ENCODE assay signal across 11 cellular contexts in genomic region chr20:1149812-1150211, GRCh38. TPM values are rescaled to one million over a fixed set of nuclear protein-coding genes. Genes with fewer than 3 reads are reported as not detected.
DNase-seq lines count a peak whose midpoint lies in the region; ATAC-seq, FAIRE-seq and TF ChIP-seq lines count a peak whose summit lies in the region.
"Not testable (repeated sequence)": the region's sequence is repeated elsewhere in the genome, so short reads cannot be mapped to it uniquely, and the experiment has no call there.
"Had no signal": no experiment of that assay in that cellular context is flagged by ENCODE, and none has a peak within 500 bp of the region (broad histone marks: within the 10 kb centered on the region; RNA-seq: fewer than 3 reads in every experiment).

No MANE protein-coding gene starts in this region.

- H3K4me1 ChIP-seq in H1 (replicated peaks in 1 of 4; ENCODE audit: control insufficient read depth in 3 of 4, insufficient read depth in 4 of 4, low read length in 3 of 4), result not testable (repeated sequence)

- H3K36me3 ChIP-seq in H1 (ENCODE audit: control insufficient read depth in 2 of 4, insufficient read depth in 4 of 4, low read length in 3 of 4), result peaks cover 0 to 18% (median 4%) of the 10 kb centered on the region in 4 experiments; a peak in 6 of 8 replicates

- not testable (repeated sequence) for H3K56ac ChIP-seq in H1 (replicated peaks; ENCODE audit: insufficient read length, low read depth, low read length)

- peak overlapping the region; percentile 57; the same call in 1 of the 2 replicates for H4K8ac ChIP-seq in H1 (ENCODE audit: extremely low read depth, insufficient read depth, low read length)

- not testable (repeated sequence) for H3K4me3 ChIP-seq in H1 (ENCODE audit: extremely low read depth in 1 of 4, insufficient read depth in 2 of 4, low read depth in 3 of 4, low read length in 4 of 4)

- peaks cover 23% of the 10 kb centered on the region for H3K4me1 Mint-ChIP-seq in activated CD4-positive, alpha-beta memory T cell treated with anti-CD3 and anti-CD28 coated beads, Interleukin-2, amount 10 ng/mL, durations not matched to agents 7 days and 5 days
- H3K4me1 Mint-ChIP-seq in activated T-cell treated with anti-CD3 and anti-CD28 coated beads, Interleukin-2, amount 50 U/mL, for 24 hours (ENCODE audit: low read depth), result peaks cover 24% of the 10 kb centered on the region
- peaks cover 34 to 53% of the 10 kb centered on the region in 2 donors for H3K4me1 Mint-ChIP-seq in natural killer cell

- POLR2A ChIA-PET in activated CD4-positive, alpha-beta memory T cell treated with anti-CD3 and anti-CD28 coated beads, Interleukin-2, amount 10 ng/mL, durations not matched to agents 7 days and 5 days (lab: Charles Lee), result interaction anchor here (0.9 to 1.6 kb wide), 4 partner anchors 16 to 244 kb away, joined by 3 to 4 read pairs (median 4); no protein-coding TSS in a partner anchor
- POLR2A ChIA-PET in H1 (lab: Charles Lee; ENCODE audit: partially characterized antibody), result interaction anchor here (0.6 kb wide), 1 partner anchor 148 kb away, joined by 3 read pairs; no protein-coding TSS in a partner anchor

- H3K79me2 ChIP-seq in H1 (ENCODE audit: control insufficient read depth in 1 of 2, insufficient read depth in 2 of 2, low read length in 2 of 2), result not testable (repeated sequence)

- TF ChIP-seq EP300 in H1 (IDR thresholded peaks at IDR 0.05; ENCODE audit: borderline replicate concordance in 1 of 2, low read depth in 2 of 2, low read length in 2 of 2), result not testable (repeated sequence)

- H3K23ac ChIP-seq in H1 (ENCODE audit: insufficient read length), result not testable (repeated sequence)

- peak overlapping the region; percentile 57 for H3K27ac Mint-ChIP-seq in activated CD4-positive, alpha-beta memory T cell treated with anti-CD3 and anti-CD28 coated beads, Interleukin-2, amount 10 ng/mL, durations not matched to agents 7 days and 5 days
- peak overlapping the region; percentile 74 for H3K27ac Mint-ChIP-seq in activated T-cell treated with anti-CD3 and anti-CD28 coated beads, Interleukin-2, amount 50 U/mL, for 24 hours
- H3K27ac Mint-ChIP-seq in natural killer cell, result peak overlapping the region in 1 of 2 donors; percentile 25

- not testable (repeated sequence) for H3K4me3 Mint-ChIP-seq in activated CD4-positive, alpha-beta memory T cell treated with anti-CD3 and anti-CD28 coated beads, Interleukin-2, amount 10 ng/mL, durations not matched to agents 7 days and 5 days; activated T-cell treated with anti-CD3 and anti-CD28 coated beads, Interleukin-2, amount 50 U/mL, for 24 hours; natural killer cell

- not testable (repeated sequence) for H4K5ac ChIP-seq in H1 (ENCODE audit: insufficient read length, low read depth, low read length)

- H3K79me1 ChIP-seq in H1 (ENCODE audit: low read depth, low read length), result not testable (repeated sequence)

- TF ChIP-seq POLR2A in GM12891 (IDR thresholded peaks at IDR 0.05; ENCODE audit: low read depth, low read length); H1 (IDR thresholded peaks at IDR 0.05; ENCODE audit: control extremely low read depth in 1 of 2, low read depth in 2 of 2, low read length in 2 of 2): not testable (repeated sequence)

- not testable (repeated sequence) for TF ChIP-seq RAD21 in H1 (IDR thresholded peaks at IDR 0.05 in 1 of 2, conservative IDR thresholded peaks at IDR 0.05 in 1 of 2; ENCODE audit: low read depth in 2 of 2, low read length in 2 of 2)

- H4K91ac ChIP-seq in H1 (replicated peaks; ENCODE audit: insufficient read length, low read length), result not testable (repeated sequence)

- H2BK20ac ChIP-seq in H1 (ENCODE audit: low read length), result not testable (repeated sequence)

- H2BK120ac ChIP-seq in H1 (replicated peaks; ENCODE audit: low read depth, low read length), result not testable (repeated sequence)

- peak; percentile 66 for FAIRE-seq in GM12891 (lab: Jason Lieb, UNC)
- FAIRE-seq in H1 (lab: Jason Lieb, UNC), result not testable (repeated sequence)
- peak; percentile 94 for FAIRE-seq in urothelium cell line (lab: Jason Lieb, UNC)

- not testable (repeated sequence) for H3K4me2 ChIP-seq in H1 (ENCODE audit: insufficient read depth in 1 of 2, low read depth in 2 of 2, low read length in 2 of 2)

- H4K20me1 ChIP-seq in H1 (replicated peaks in 1 of 2; ENCODE audit: control insufficient read depth in 1 of 2, insufficient read depth in 2 of 2, low read length in 2 of 2), result not testable (repeated sequence)

- not testable (repeated sequence) for DNase-seq in GM12891 (ENCODE audit: insufficient read length, low spot score); H1 (ENCODE audit: low read depth in 1 of 2, low spot score in 2 of 2); left lobe of liver (ENCODE audit: low spot score); natural killer cell; urothelium cell line (ENCODE audit: low spot score)
- DNase-seq in activated CD4-positive, alpha-beta memory T cell treated with anti-CD3 and anti-CD28 coated beads, Interleukin-2, amount 10 ng/mL, durations not matched to agents 7 days and 5 days, result peak; percentile 18
- DNase-seq in activated T-cell treated with anti-CD3 and anti-CD28 coated beads, Interleukin-2, amount 50 U/mL, for 24 hours, result peak; percentile 37
- DNase-seq in activated gamma-delta T cell treated with Interleukin-2 at 50 U/mL for 16 hours, result peak; percentile 7

- not testable (repeated sequence) for H3K14ac ChIP-seq in H1 (ENCODE audit: insufficient read length)

- H2AFZ ChIP-seq in H1 (ENCODE audit: low read length), result not testable (repeated sequence)

- 85% methylated on average over 2 of the region's 2 CpGs; no CpG with 5 or more reads in 1 of the 2 experiments for WGBS in H1 (ENCODE audit: extremely low coverage in 1 of 2, insufficient coverage in 1 of 2, insufficient read length in 1 of 2, insufficient replicate concordance in 2 of 2, low coverage in 1 of 2, low lambda C conversion rate in 2 of 2, missing lambda C conversion rate in 1 of 2), 2 experiments

- H2BK15ac ChIP-seq in H1 (ENCODE audit: low read length), result not testable (repeated sequence)

- not testable (repeated sequence) for H3K18ac ChIP-seq in H1 (ENCODE audit: extremely low read depth, low read length)

- TF ChIP-seq CTCF in H1 (IDR thresholded peaks at IDR 0.05; ENCODE audit: control extremely low read depth in 1 of 3, insufficient read depth in 1 of 3, low read depth in 1 of 3, low read length in 3 of 3); natural killer cell (IDR thresholded peaks at IDR 0.05): not testable (repeated sequence)

- H2BK5ac ChIP-seq in H1 (ENCODE audit: low read depth, low read length), result not testable (repeated sequence)

- not testable (repeated sequence) for H3K9me3 ChIP-seq in H1 (ENCODE audit: insufficient read depth in 2 of 2, low read depth in 1 of 2, low read length in 1 of 2)

- not testable (repeated sequence) for H2AK5ac ChIP-seq in H1 (ENCODE audit: low read depth, low read length)

- CTCF ChIA-PET in activated CD4-positive, alpha-beta memory T cell treated with anti-CD3 and anti-CD28 coated beads, Interleukin-2, amount 10 ng/mL, durations not matched to agents 7 days and 5 days (lab: Charles Lee), result interaction anchor here (1.0 kb wide), 1 partner anchor 41 kb away, joined by 4 read pairs; no protein-coding TSS in a partner anchor
- CTCF ChIA-PET in H1 (lab: Charles Lee; ENCODE audit: partially characterized antibody), result interaction anchor here (1.8 kb wide), 1 partner anchor 63 kb away, joined by 5 read pairs; no protein-coding TSS in a partner anchor

- not testable (repeated sequence) for H3K23me2 ChIP-seq in H1 (ENCODE audit: low read depth, low read length)

- intact Hi-C loops in natural killer cell (cut with micrococcal nuclease), result not testable (repeated sequence)

- H3K27me3 ChIP-seq in H1 (replicated peaks in 1 of 4; ENCODE audit: control insufficient read depth in 3 of 4, extremely low read depth in 1 of 4, insufficient read depth in 3 of 4, low read length in 3 of 4), result not testable (repeated sequence)

- H2BK12ac ChIP-seq in H1 (ENCODE audit: low read depth, low read length), result not testable (repeated sequence)

- not testable (repeated sequence) for H3K9ac ChIP-seq in H1 (replicated peaks in 1 of 4; ENCODE audit: extremely low read depth in 1 of 4, low read depth in 3 of 4, low read length in 3 of 4)

- ATAC-seq in left lobe of liver (peak; percentile 30), natural killer cell (peak in 2 of 3 donors; percentile 17 to 48)

- peaks cover 73% of the 10 kb centered on the region for H3K36me3 Mint-ChIP-seq in activated CD4-positive, alpha-beta memory T cell treated with anti-CD3 and anti-CD28 coated beads, Interleukin-2, amount 10 ng/mL, durations not matched to agents 7 days and 5 days (ENCODE audit: low read depth)
- H3K36me3 Mint-ChIP-seq in activated T-cell treated with anti-CD3 and anti-CD28 coated beads, Interleukin-2, amount 50 U/mL, for 24 hours (ENCODE audit: low read depth), result peaks cover 94% of the 10 kb centered on the region
- H3K36me3 Mint-ChIP-seq in natural killer cell, result not testable (repeated sequence)

- not testable (repeated sequence) for H3K27ac ChIP-seq in H1 (ENCODE audit: low read depth, low read length)

- H3K4ac ChIP-seq in H1 (replicated peaks; ENCODE audit: insufficient read length, low read depth, low read length), result not testable (repeated sequence)

- not testable (repeated sequence) for H3K9me3 Mint-ChIP-seq in activated CD4-positive, alpha-beta memory T cell treated with anti-CD3 and anti-CD28 coated beads, Interleukin-2, amount 10 ng/mL, durations not matched to agents 7 days and 5 days; activated T-cell treated with anti-CD3 and anti-CD28 coated beads, Interleukin-2, amount 50 U/mL, for 24 hours; natural killer cell

- H3K27me3 Mint-ChIP-seq in activated CD4-positive, alpha-beta memory T cell treated with anti-CD3 and anti-CD28 coated beads, Interleukin-2, amount 10 ng/mL, durations not matched to agents 7 days and 5 days; activated T-cell treated with anti-CD3 and anti-CD28 coated beads, Interleukin-2, amount 50 U/mL, for 24 hours; natural killer cell (ENCODE audit: low read depth in 2 of 2): not testable (repeated sequence)

RNA-seq across cellular contexts. Expression of gene PSMF1, which starts 31.4 kb away (rescaled TPM):
- polyA plus RNA-seq in GM12891 (2012; ENCODE audit: low read depth, missing spikeins), result 100 TPM
- total RNA-seq in activated CD4-positive, alpha-beta memory T cell treated with anti-CD3 and anti-CD28 coated beads, Interleukin-2, amount 10 ng/mL, durations not matched to agents 7 days and 5 days, result 100 to 1,000 TPM; 145 TPM
- 106 and 118 TPM in 2 replicates for total RNA-seq in H1 (2021; fragmentation: NEBNext Ultra II Directional; extraction: Animal tissue kit (Norgen Biotek cat#: 25700))
- 159 and 326 TPM in 2 replicates for polyA plus RNA-seq in H1 (2011; rRNA removed)
- polyA plus RNA-seq in H1 (2011; cell fraction: cytosol; rRNA removed), result 81.8 TPM
- polyA plus RNA-seq in H1 (2011; cell fraction: nucleus; rRNA removed), result 51.4 TPM
- polyA plus RNA-seq in H1 (2012, experiment 1 of 2), result 99.6 to 132 TPM (median 109 TPM) in 4 replicates
- polyA plus RNA-seq in H1 (2012, experiment 2 of 2), result 90.3 TPM
- 42.6 TPM for polyA plus RNA-seq in H1 (2013, experiment 1 of 2)
- 45.6 TPM for polyA plus RNA-seq in H1 (2013, experiment 2 of 2)
- 76.1 and 76.9 TPM in 2 replicates for polyA minus RNA-seq in H1 (2011; rRNA and poly(A)+ RNA removed)
- polyA minus RNA-seq in H1 (2011; cell fraction: cytosol; rRNA and poly(A)+ RNA removed), result 30.3 TPM
- 33.9 TPM for polyA minus RNA-seq in H1 (2011; cell fraction: nucleus; rRNA and poly(A)+ RNA removed)
- total RNA-seq in left lobe of liver (99.7 TPM), natural killer cell (100 to 1,000 TPM in 2 of 3 donors, 10 to 100 TPM in 1; 97.1 to 107 (median 101) TPM)

RNA-seq across cellular contexts. Expression of gene TMEM74B, which starts 35.0 kb away (rescaled TPM):
- polyA plus RNA-seq in GM12891 (2012; ENCODE audit: low read depth, missing spikeins), result 0.13 TPM
- total RNA-seq in activated CD4-positive, alpha-beta memory T cell treated with anti-CD3 and anti-CD28 coated beads, Interleukin-2, amount 10 ng/mL, durations not matched to agents 7 days and 5 days, result 1 to 10 TPM in 1 of 2 experiments, under 1 TPM in 1; 0.83 to 1.8 TPM
- total RNA-seq in H1 (2021; fragmentation: NEBNext Ultra II Directional; extraction: Animal tissue kit (Norgen Biotek cat#: 25700)), result 2.8 and 4.0 TPM in 2 replicates
- polyA plus RNA-seq in H1 (2011; rRNA removed), result 6.4 and 7.8 TPM in 2 replicates
- 6.9 TPM for polyA plus RNA-seq in H1 (2011; cell fraction: cytosol; rRNA removed)
- 35.6 TPM for polyA plus RNA-seq in H1 (2011; cell fraction: nucleus; rRNA removed)
- polyA plus RNA-seq in H1 (2012, experiment 1 of 2), result 6.5 to 8.5 TPM (median 7.9 TPM) in 4 replicates
- 2.8 TPM for polyA plus RNA-seq in H1 (2012, experiment 2 of 2)
- polyA plus RNA-seq in H1 (2013, experiment 1 of 2), result 4.5 TPM
- 3.7 TPM for polyA plus RNA-seq in H1 (2013, experiment 2 of 2)
- polyA minus RNA-seq in H1 (2011; rRNA and poly(A)+ RNA removed), result 1.4 and 1.5 TPM in 2 replicates
- 2.2 TPM for polyA minus RNA-seq in H1 (2011; cell fraction: cytosol; rRNA and poly(A)+ RNA removed)
- 4.7 TPM for polyA minus RNA-seq in H1 (2011; cell fraction: nucleus; rRNA and poly(A)+ RNA removed)
- total RNA-seq in left lobe of liver, result 1.2 TPM
- total RNA-seq in natural killer cell, result under 1 TPM in 1 of 3 donors, not detected in 2; 0.35 TPM
- total RNA-seq: CD4-positive, CD25-positive, alpha-beta regulatory T cell had no signal
- polyA plus RNA-seq: CD4-positive, CD25-positive, alpha-beta regulatory T cell had no signal

RNA-seq across cellular contexts. Expression of gene C20orf202, which starts 53.4 kb away (rescaled TPM):
- not detected for polyA plus RNA-seq in GM12891 (2012; ENCODE audit: low read depth, missing spikeins)
- total RNA-seq in activated CD4-positive, alpha-beta memory T cell treated with anti-CD3 and anti-CD28 coated beads, Interleukin-2, amount 10 ng/mL, durations not matched to agents 7 days and 5 days, result not detected
- total RNA-seq in H1 (2021; fragmentation: NEBNext Ultra II Directional; extraction: Animal tissue kit (Norgen Biotek cat#: 25700)), result not detected in 2 replicates
- 0.11 and 0.12 TPM in 2 replicates for polyA plus RNA-seq in H1 (2011; rRNA removed)
- polyA plus RNA-seq in H1 (2011; cell fraction: cytosol; rRNA removed), result 0.08 TPM
- polyA plus RNA-seq in H1 (2011; cell fraction: nucleus; rRNA removed), result 0.09 TPM
- polyA plus RNA-seq in H1 (2012, experiment 1 of 2), result 0.17 TPM in 1 of 4 replicates, not detected in the others
- not detected for polyA plus RNA-seq in H1 (2012, experiment 2 of 2)
- polyA plus RNA-seq in H1 (2013, experiment 1 of 2), result 0.08 TPM
- 0.04 TPM for polyA plus RNA-seq in H1 (2013, experiment 2 of 2)
- polyA minus RNA-seq in H1 (2011; rRNA and poly(A)+ RNA removed), result 0.17 TPM in 1 of 2 replicates, not detected in the other
- not detected for polyA minus RNA-seq in H1 (2011; cell fraction: cytosol; rRNA and poly(A)+ RNA removed)
- not detected for polyA minus RNA-seq in H1 (2011; cell fraction: nucleus; rRNA and poly(A)+ RNA removed)
- total RNA-seq in left lobe of liver (not detected), natural killer cell (under 1 TPM; 0.16 to 0.75 (median 0.60) TPM)
- total RNA-seq: GM23248, H7 had no signal
- polyA plus RNA-seq: CD4-positive, CD25-positive, alpha-beta regulatory T cell; GM23248 had no signal
